ENCODE assay signal across 8 cellular contexts in genomic region chr3:73086071-73086494, GRCh38. TPM values are rescaled to one million over a fixed set of nuclear protein-coding genes. Genes with fewer than 3 reads are reported as not detected.
A peak's percentile ranks its signal among the peaks of the same experiment; 100 is the strongest.
DNase-seq lines count a peak whose midpoint lies in the region; ATAC-seq and TF ChIP-seq lines count a peak whose summit lies in the region.

No MANE protein-coding gene starts in this region.

- intact Hi-C loops in left lung (cut with DNase I): loop anchor here in 1 of 2 donors (10.0 kb wide), 2 partner anchors 141 to 231 kb away; no protein-coding TSS in a partner anchor

- H3K27me3 ChIP-seq in left lung: no peaks in the 10 kb centered on the region

- TF ChIP-seq CTCF in GM12864 (IDR thresholded peaks at IDR 0.05; ENCODE audit: low read depth, low read length, missing control alignments) (peak; percentile 66), left lung (IDR thresholded peaks at IDR 0.05) (peak; percentile 59 to 62)

- no peak overlapping the region for H3K27ac ChIP-seq in left lung

- H3K9me3 ChIP-seq in left lung: no peaks in the 10 kb centered on the region

- ATAC-seq in left lung (peak; percentile 91), HG02840 (IDR thresholded peaks at IDR 0.05; ENCODE audit: low FRiP score, unreplicated experiment) (no peak), GM19463 (IDR thresholded peaks at IDR 0.05; ENCODE audit: unreplicated experiment) (no peak)

- H3K36me3 ChIP-seq in left lung: no peaks in the 10 kb centered on the region

- H3K4me3 ChIP-seq in GM12864 (ENCODE audit: low read depth, low read length) (no peak overlapping the region), left lung (no peak overlapping the region)

- DNase-seq in GM12864 (ENCODE audit: low read depth): no peak
- peak; percentile 32 for DNase-seq in LHCN-M2 (ENCODE audit: low read depth)
- peak; percentile 8 for DNase-seq in activated CD4-positive, CD25-positive, alpha-beta regulatory T cell treated with anti-CD3 and anti-CD28 coated beads, Interleukin-2, amount 50 U/mL, for 16 hours (ENCODE audit: low read depth, low spot score)
- peak; percentile 33 for DNase-seq in cerebellum (ENCODE audit: low spot score)
- no peak for DNase-seq in left lung
- peak; percentile 6 for DNase-seq in stimulated activated CD8-positive, alpha-beta memory T cell treated with anti-CD3 and anti-CD28 coated beads, Interleukin-12 subunit alpha, Interleukin-12 subunit beta, amount 100 ng/mL, for 4 hours (ENCODE audit: low read depth)

- H3K4me1 ChIP-seq in left lung: peaks cover 0 to 7% of the 10 kb centered on the region in 2 donors

RNA-seq across cellular contexts. Expression of gene EBLN2, which starts 24.6 kb away (rescaled TPM):
- 2.8 and 3.7 TPM in 2 replicates for total RNA-seq in LHCN-M2 (2014; rRNA removed)
- polyA plus RNA-seq in LHCN-M2 (2012): 0.34 TPM
- 14.4 TPM for total RNA-seq in cerebellum
- total RNA-seq in left lung: 1 to 10 TPM; 3.7 to 4.0 TPM

Comparison
In these comparisons a context has a peak if more than half of its experiments do, and no peak if none do; other contexts are left out.
1. DNase-seq: peak in LHCN-M2 (single experiment), activated CD4-positive, CD25-positive, alpha-beta regulatory T cell treated with anti-CD3 and anti-CD28 coated beads, Interleukin-2, amount 50 U/mL, for 16 hours (single experiment), cerebellum (single experiment) and stimulated activated CD8-positive, alpha-beta memory T cell treated with anti-CD3 and anti-CD28 coated beads, Interleukin-12 subunit alpha, Interleukin-12 subunit beta, amount 100 ng/mL, for 4 hours (single experiment); none in GM12864 (single experiment) and left lung (0 of 2).